9 cellular contexts compared by ENCODE assay signal in the genomic region with DNA sequence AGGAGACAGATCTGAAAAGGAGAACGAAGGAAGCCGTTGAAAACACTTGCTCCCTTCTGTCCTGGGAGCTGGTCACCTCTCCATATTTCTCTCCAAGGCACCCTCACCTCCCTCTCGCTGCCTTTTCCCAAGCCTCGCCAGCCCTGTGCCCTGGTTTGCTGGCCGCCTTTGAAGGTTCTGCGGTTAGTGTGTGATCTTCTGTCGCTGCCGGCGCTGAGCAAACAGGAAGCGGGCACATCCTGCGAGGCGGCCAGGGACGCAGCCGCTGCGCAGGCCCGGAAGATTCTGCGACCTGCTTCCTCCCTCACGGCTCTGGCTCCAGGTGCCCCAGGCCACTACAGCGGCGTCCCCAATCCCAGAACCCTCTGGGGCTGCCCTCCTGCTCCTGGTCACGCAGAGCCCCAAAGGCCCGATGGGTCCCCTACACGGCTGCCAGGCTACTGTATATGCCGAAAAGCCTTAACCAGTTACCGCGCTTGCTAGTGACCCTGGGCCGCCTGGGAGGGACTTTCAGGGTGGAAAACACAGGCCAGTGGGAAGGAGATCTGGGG. TPM values are rescaled to one million over a fixed set of nuclear protein-coding genes. Genes with fewer than 3 reads are reported as not detected.
DNase-seq lines count a peak whose midpoint lies in the region; ATAC-seq, FAIRE-seq and TF ChIP-seq lines count a peak whose summit lies in the region.
"Had no signal": no experiment of that assay in that cellular context is flagged by ENCODE, and none has a peak within 500 bp of the region (broad histone marks: within the 10 kb centered on the region; RNA-seq: fewer than 3 reads in every experiment).

No MANE protein-coding gene starts in this region.

- TF ChIP-seq CTCF in CD4-positive, alpha-beta T cell (IDR thresholded peaks at IDR 0.05) = no peak
- TF ChIP-seq CTCF in HepG2 (CRISPR knock-in tag; IDR thresholded peaks at IDR 0.05) (no peak), Caco-2 (IDR thresholded peaks at IDR 0.05; ENCODE audit: insufficient read depth in 1 of 2, low read depth in 1 of 2, low read length in 1 of 2, severe bottlenecking in 1 of 2, unreplicated experiment in 1 of 2) (no peak)

- WGBS in HepG2 (ENCODE audit: low lambda C conversion rate) = 54% methylated on average over 11 of the region's 27 CpGs

- no peak for TF ChIP-seq POLR2A in HepG2 (IDR thresholded peaks at IDR 0.05; ENCODE audit: insufficient read depth in 1 of 2, low read depth in 2 of 2, low read length in 2 of 2)

- H3K4me1 ChIP-seq in HepG2 (ENCODE audit: insufficient read depth, low read length) (peaks cover 50% of the 10 kb centered on the region), Caco-2 (peaks cover 6% of the 10 kb centered on the region; the same call in 1 of the 2 replicates)

- no peaks in the 10 kb centered on the region for H3K9me3 Mint-ChIP-seq in CD4-positive, alpha-beta T cell
- no peaks in the 10 kb centered on the region for H3K9me3 Mint-ChIP-seq in activated T-helper 2 cell treated with anti-CD3 and anti-CD28 coated beads, Interferon-gamma antibody, Interleukin-2, Interleukin-4, amounts not matched to agents 10 μg/mL and 5 μg/mL and 100 μg/mL, durations not matched to agents 14 hours and 24 hours and 36 hours
- H3K9me3 Mint-ChIP-seq in stimulated activated naive CD8-positive, alpha-beta T cell treated with anti-CD3 and anti-CD28 coated beads, Interleukin-15, amount 100 ng/mL, for 72 hours = no peaks in the 10 kb centered on the region
- H3K9me3 Mint-ChIP-seq in Caco-2 (ENCODE audit: unreplicated experiment) = no peaks in the 10 kb centered on the region

- no peaks in the 10 kb centered on the region for H3K27me3 Mint-ChIP-seq in CD4-positive, alpha-beta T cell
- no peaks in the 10 kb centered on the region for H3K27me3 Mint-ChIP-seq in activated T-helper 2 cell treated with anti-CD3 and anti-CD28 coated beads, Interferon-gamma antibody, Interleukin-2, Interleukin-4, amounts not matched to agents 10 μg/mL and 5 μg/mL and 100 μg/mL, durations not matched to agents 14 hours and 24 hours and 36 hours (ENCODE audit: low read depth)
- no peaks in the 10 kb centered on the region for H3K27me3 Mint-ChIP-seq in stimulated activated naive CD8-positive, alpha-beta T cell treated with anti-CD3 and anti-CD28 coated beads, Interleukin-15, amount 100 ng/mL, for 72 hours
- H3K27me3 Mint-ChIP-seq in Caco-2 (ENCODE audit: insufficient read depth, unreplicated experiment) = no peaks in the 10 kb centered on the region

- in situ Hi-C loops in HepG2 (cut with HindIII; ENCODE audit: extremely low pct_ligation_motif_present, low pct_unique_long_range_greater_than_20kb) = no loop called here

- peak overlapping the region; percentile 85 for H3K4me3 Mint-ChIP-seq in CD4-positive, alpha-beta T cell
- H3K4me3 Mint-ChIP-seq in activated T-helper 2 cell treated with anti-CD3 and anti-CD28 coated beads, Interferon-gamma antibody, Interleukin-2, Interleukin-4, amounts not matched to agents 10 μg/mL and 5 μg/mL and 100 μg/mL, durations not matched to agents 14 hours and 24 hours and 36 hours (ENCODE audit: low read depth) = peak overlapping the region; percentile 77
- H3K4me3 Mint-ChIP-seq in stimulated activated naive CD8-positive, alpha-beta T cell treated with anti-CD3 and anti-CD28 coated beads, Interleukin-15, amount 100 ng/mL, for 72 hours = peak overlapping the region; percentile 90 to 92
- H3K4me3 Mint-ChIP-seq in Caco-2 (ENCODE audit: unreplicated experiment) = no peak overlapping the region

- H3K27me3 ChIP-seq in CD4-positive, alpha-beta T cell (ENCODE audit: control insufficient read depth, insufficient read depth, low read length) = no peaks in the 10 kb centered on the region
- H3K27me3 ChIP-seq in HepG2 (ENCODE audit: control insufficient read depth in 1 of 2, insufficient read depth in 2 of 2, low read length in 2 of 2) (no peaks in the 10 kb centered on the region), Caco-2 (replicated peaks; ENCODE audit: control insufficient read depth, insufficient read depth, low read length) (no peaks in the 10 kb centered on the region)

- peaks cover 70% of the 10 kb centered on the region for H3K4me1 Mint-ChIP-seq in CD4-positive, alpha-beta T cell (ENCODE audit: low read depth)
- H3K4me1 Mint-ChIP-seq in activated T-helper 2 cell treated with anti-CD3 and anti-CD28 coated beads, Interferon-gamma antibody, Interleukin-2, Interleukin-4, amounts not matched to agents 10 μg/mL and 5 μg/mL and 100 μg/mL, durations not matched to agents 14 hours and 24 hours and 36 hours (ENCODE audit: low read depth) = peaks cover 49% of the 10 kb centered on the region
- H3K4me1 Mint-ChIP-seq in stimulated activated naive CD8-positive, alpha-beta T cell treated with anti-CD3 and anti-CD28 coated beads, Interleukin-15, amount 100 ng/mL, for 72 hours = peaks cover 64% of the 10 kb centered on the region
- no peaks in the 10 kb centered on the region for H3K4me1 Mint-ChIP-seq in Caco-2 (ENCODE audit: low read depth, unreplicated experiment)

- intact Hi-C loops in CD4-positive, alpha-beta T cell (cut with DNase I, micrococcal nuclease) = loop anchor here in 1 of 2 experiments (2.0 kb wide), 1 partner anchor 16 kb away; no protein-coding TSS in a partner anchor
- intact Hi-C loops in activated T-helper 2 cell treated with anti-CD3 and anti-CD28 coated beads, Interferon-gamma antibody, Interleukin-2, Interleukin-4, amounts not matched to agents 10 μg/mL and 5 μg/mL and 100 μg/mL, durations not matched to agents 14 hours and 24 hours and 36 hours (cut with micrococcal nuclease) = loop anchor here (1.0 to 5.0 kb wide), 2 partner anchors 8 to 130 kb away; a partner anchor contains a TSS
- intact Hi-C loops in HepG2 (cut with micrococcal nuclease; ENCODE audit: unreplicated experiment) = no loop called here
- intact Hi-C loops in Caco-2 (cut with micrococcal nuclease; ENCODE audit: unreplicated experiment) = no loop called here

- BruUV-seq in HepG2 (replicated peaks; lab: Mats Ljungman, UMichigan) = no TSS peak
- no TSS peak for BruUV-seq in Caco-2 (replicated peaks; lab: Mats Ljungman, UMichigan)

- FAIRE-seq in HepG2 (lab: Jason Lieb, UNC) = no peak

- no peaks in the 10 kb centered on the region for H4K20me1 ChIP-seq in HepG2 (ENCODE audit: insufficient read depth, low read length)

- ATAC-seq in CD4-positive, alpha-beta T cell (ENCODE audit: poor library complexity) = peak; percentile 24
- peak; percentile 24 for ATAC-seq in GM21619 (IDR thresholded peaks at IDR 0.05; ENCODE audit: unreplicated experiment)
- ATAC-seq in HepG2 = peak; percentile 37
- ATAC-seq in stimulated activated naive CD8-positive, alpha-beta T cell treated with anti-CD3 and anti-CD28 coated beads, Interleukin-15, amount 100 ng/mL, for 72 hours = peak; percentile 27
- ATAC-seq in HG03175 (IDR thresholded peaks at IDR 0.05; ENCODE audit: unreplicated experiment) = no peak

- TF ChIP-seq EP300 in HepG2 (IDR thresholded peaks at IDR 0.05; ENCODE audit: low read depth in 2 of 2, low read length in 2 of 2) (no peak), HepG2 (CRISPR knock-in tag; IDR thresholded peaks at IDR 0.05; ENCODE audit: borderline replicate concordance) (peak; percentile 51; the same call in 1 of the 2 replicates)

- no peaks in the 10 kb centered on the region for H3K79me2 ChIP-seq in HepG2 (ENCODE audit: insufficient read depth, low read length)

- no peak for TF ChIP-seq RAD21 in HepG2 (CRISPR knock-in tag; IDR thresholded peaks at IDR 0.05)

- no peaks in the 10 kb centered on the region for H3K36me3 ChIP-seq in HepG2 (replicated peaks in 1 of 2; ENCODE audit: control insufficient read depth in 1 of 2, insufficient read depth in 2 of 2, low read length in 2 of 2)
- H3K36me3 ChIP-seq in Caco-2 (ENCODE audit: control insufficient read depth, insufficient read depth, low read length) = no peaks in the 10 kb centered on the region

- no peaks in the 10 kb centered on the region for H3K9me3 ChIP-seq in CD4-positive, alpha-beta T cell (ENCODE audit: control insufficient read depth, low read length)
- H3K9me3 ChIP-seq in HepG2 (ENCODE audit: low read length) = no peaks in the 10 kb centered on the region
- H3K9me3 ChIP-seq in Caco-2 = no peaks in the 10 kb centered on the region

- no peak overlapping the region for H2AFZ ChIP-seq in HepG2 (ENCODE audit: low read length)

- H3K4me2 ChIP-seq in HepG2 (ENCODE audit: low read depth, low read length) = 0 out of 2 replicates have a peak overlapping the region, but pooled peaks have one; percentile 1

- peak; percentile 53 to 73 (median 68) for DNase-seq in CD4-positive, alpha-beta T cell
- DNase-seq in NOMO-1 treated with dmso at 0.1 percent for 144 hours (lab: John Stamatoyannopoulos, UW; ENCODE audit: unreplicated experiment) = peak; percentile 79
- peak; percentile 64 for DNase-seq in activated T-helper 2 cell treated with anti-CD3 and anti-CD28 coated beads, Interferon-gamma antibody, Interleukin-2, Interleukin-4, amounts not matched to agents 10 μg/mL and 5 μg/mL and 100 μg/mL, durations not matched to agents 14 hours and 24 hours and 36 hours (ENCODE audit: low spot score)
- peak; percentile 19 for DNase-seq in HepG2 (ENCODE audit: low spot score)
- DNase-seq in stimulated activated naive CD8-positive, alpha-beta T cell treated with anti-CD3 and anti-CD28 coated beads, Interleukin-15, amount 100 ng/mL, for 72 hours = peak; percentile 56 to 74
- DNase-seq in Caco-2 = no peak

- H3K9ac ChIP-seq in HepG2 (ENCODE audit: insufficient read depth, low read depth, low read length) = no peak overlapping the region

- POLR2A ChIA-PET in CD4-positive, alpha-beta T cell (lab: Charles Lee) = interaction anchor here (1.1 to 7.0 kb wide), 10 partner anchors 8 to 394 kb away, joined by 3 to 162 read pairs (median 5); a partner anchor contains a TSS
- POLR2A ChIA-PET in HepG2 (lab: Yijun Ruan, JAX) = no interaction called here
- POLR2A ChIA-PET in Caco-2 (lab: Charles Lee) = no interaction called here

- H3K4me3 ChIP-seq in HepG2 (replicated peaks in 1 of 3; ENCODE audit: insufficient read depth in 1 of 3, low read depth in 2 of 3, low read length in 3 of 3) (no peak overlapping the region), Caco-2 (ENCODE audit: low read depth, low read length) (no peak overlapping the region)

- H3K36me3 Mint-ChIP-seq in CD4-positive, alpha-beta T cell (ENCODE audit: low read depth) = peaks cover 39% of the 10 kb centered on the region
- H3K36me3 Mint-ChIP-seq in activated T-helper 2 cell treated with anti-CD3 and anti-CD28 coated beads, Interferon-gamma antibody, Interleukin-2, Interleukin-4, amounts not matched to agents 10 μg/mL and 5 μg/mL and 100 μg/mL, durations not matched to agents 14 hours and 24 hours and 36 hours (ENCODE audit: low read depth) = peaks cover 17% of the 10 kb centered on the region
- no peaks in the 10 kb centered on the region for H3K36me3 Mint-ChIP-seq in Caco-2 (ENCODE audit: insufficient read depth, unreplicated experiment)

- H3K27ac Mint-ChIP-seq in CD4-positive, alpha-beta T cell = peak overlapping the region; percentile 99
- H3K27ac Mint-ChIP-seq in activated T-helper 2 cell treated with anti-CD3 and anti-CD28 coated beads, Interferon-gamma antibody, Interleukin-2, Interleukin-4, amounts not matched to agents 10 μg/mL and 5 μg/mL and 100 μg/mL, durations not matched to agents 14 hours and 24 hours and 36 hours = peak overlapping the region; percentile 93
- H3K27ac Mint-ChIP-seq in stimulated activated naive CD8-positive, alpha-beta T cell treated with anti-CD3 and anti-CD28 coated beads, Interleukin-15, amount 100 ng/mL, for 72 hours = peak overlapping the region; percentile 96 to 98
- H3K27ac Mint-ChIP-seq in Caco-2 (ENCODE audit: unreplicated experiment) = no peak overlapping the region

- CTCF ChIA-PET in CD4-positive, alpha-beta T cell (lab: Charles Lee) = interaction anchor here (0.8 to 1.5 kb wide), 3 partner anchors 13 to 18 kb away, joined by 3 to 6 read pairs (median 3); no protein-coding TSS in a partner anchor
- CTCF ChIA-PET in HepG2 (lab: Yijun Ruan, JAX; ENCODE audit: low intra/inter-chr PET ratio, low total read pairs) = no interaction called here
- CTCF ChIA-PET in Caco-2 (lab: Charles Lee) = no interaction called here

- H3K27ac ChIP-seq in CD4-positive, alpha-beta T cell (ENCODE audit: low read depth, low read length) = peak overlapping the region; percentile 92
- H3K27ac ChIP-seq in HepG2 (ENCODE audit: extremely low read length, insufficient read depth, low read length) = peak overlapping the region; percentile 51

RNA-seq across cellular contexts. Expression of a gene that starts 2.5 kb away (rescaled TPM):
- total RNA-seq in CD4-positive, alpha-beta T cell = 10 to 100 TPM; 69.0 to 70.8 TPM
- total RNA-seq in activated T-helper 2 cell treated with anti-CD3 and anti-CD28 coated beads, Interferon-gamma antibody, Interleukin-2, Interleukin-4, amounts not matched to agents 10 μg/mL and 5 μg/mL and 100 μg/mL, durations not matched to agents 14 hours and 24 hours and 36 hours = 89.8 and 102 TPM in 2 replicates
- not detected in 2 replicates for total RNA-seq in HepG2 (2016; rRNA removed; fragmentation: Illumina TruSeq; extraction: Trizol)
- total RNA-seq in HepG2 (2016; cell fraction: cytosol; rRNA removed; fragmentation: Illumina TruSeq; extraction: Trizol; ENCODE audit: low read depth) = not detected in 2 replicates
- not detected in 2 replicates for total RNA-seq in HepG2 (2016; cell fraction: insoluble cytoplasmic fraction; rRNA removed; fragmentation: Illumina TruSeq; extraction: Trizol)
- total RNA-seq in HepG2 (2016; cell fraction: membrane; rRNA removed; fragmentation: Illumina TruSeq; extraction: Trizol) = not detected in 2 replicates
- not detected in 2 replicates for total RNA-seq in HepG2 (2016; cell fraction: nucleus; rRNA removed; fragmentation: Illumina TruSeq; extraction: Trizol)
- polyA plus RNA-seq in HepG2 (2011; rRNA removed) = 0.08 and 0.09 TPM in 2 replicates
- polyA plus RNA-seq in HepG2 (2011; cell fraction: cytosol; rRNA removed) = 0.11 and 0.12 TPM in 2 replicates
- polyA plus RNA-seq in HepG2 (2011; cell fraction: nucleus; rRNA removed) = 0.03 and 0.10 TPM in 2 replicates
- polyA plus RNA-seq in HepG2 (2012) = 0.11 TPM in 1 of 2 replicates, not detected in the other
- not detected in 2 replicates for polyA plus RNA-seq in HepG2 (2016; cell fraction: cytosol; fragmentation: Illumina TruSeq; extraction: Trizol; ENCODE audit: low read depth)
- not detected in 2 replicates for polyA plus RNA-seq in HepG2 (2016; cell fraction: insoluble cytoplasmic fraction; fragmentation: Illumina TruSeq; extraction: Trizol; ENCODE audit: low read depth)
- polyA plus RNA-seq in HepG2 (2016; cell fraction: membrane; fragmentation: Illumina TruSeq; extraction: Trizol; ENCODE audit: low read depth) = not detected in 2 replicates
- not detected in 2 replicates for polyA plus RNA-seq in HepG2 (2016; cell fraction: nucleus; fragmentation: Illumina TruSeq; extraction: Trizol; ENCODE audit: insufficient read depth, low read depth)
- 0.07 TPM in 1 of 2 replicates, not detected in the other for polyA minus RNA-seq in HepG2 (2011; rRNA and poly(A)+ RNA removed; ENCODE audit: low replicate concordance)
- not detected in 2 replicates for polyA minus RNA-seq in HepG2 (2011; cell fraction: cytosol; rRNA and poly(A)+ RNA removed)
- polyA minus RNA-seq in HepG2 (2011; cell fraction: nucleus; rRNA and poly(A)+ RNA removed) = not detected in 2 replicates
- not detected in 2 replicates for total RNA-seq in Caco-2 (2022)
- total RNA-seq: Daoy had no signal

RNA-seq across cellular contexts. Expression of a gene that starts 38.5 kb away (rescaled TPM):
- total RNA-seq in CD4-positive, alpha-beta T cell = under 1 TPM; 0.16 to 0.17 TPM
- total RNA-seq in activated T-helper 2 cell treated with anti-CD3 and anti-CD28 coated beads, Interferon-gamma antibody, Interleukin-2, Interleukin-4, amounts not matched to agents 10 μg/mL and 5 μg/mL and 100 μg/mL, durations not matched to agents 14 hours and 24 hours and 36 hours = 0.11 and 0.16 TPM in 2 replicates
- 0.49 and 1.1 TPM in 2 replicates for total RNA-seq in HepG2 (2016; rRNA removed; fragmentation: Illumina TruSeq; extraction: Trizol)
- not detected in 2 replicates for total RNA-seq in HepG2 (2016; cell fraction: cytosol; rRNA removed; fragmentation: Illumina TruSeq; extraction: Trizol; ENCODE audit: low read depth)
- total RNA-seq in HepG2 (2016; cell fraction: insoluble cytoplasmic fraction; rRNA removed; fragmentation: Illumina TruSeq; extraction: Trizol) = 0.34 and 1.1 TPM in 2 replicates
- 0.15 and 0.17 TPM in 2 replicates for total RNA-seq in HepG2 (2016; cell fraction: membrane; rRNA removed; fragmentation: Illumina TruSeq; extraction: Trizol)
- total RNA-seq in HepG2 (2016; cell fraction: nucleus; rRNA removed; fragmentation: Illumina TruSeq; extraction: Trizol) = 0.68 and 1.3 TPM in 2 replicates
- 1.8 and 3.8 TPM in 2 replicates for polyA plus RNA-seq in HepG2 (2011; rRNA removed)
- 1.5 and 1.7 TPM in 2 replicates for polyA plus RNA-seq in HepG2 (2011; cell fraction: cytosol; rRNA removed)
- polyA plus RNA-seq in HepG2 (2011; cell fraction: nucleus; rRNA removed) = 3.5 and 4.1 TPM in 2 replicates
- 3.9 and 5.5 TPM in 2 replicates for polyA plus RNA-seq in HepG2 (2012)
- polyA plus RNA-seq in HepG2 (2016; cell fraction: cytosol; fragmentation: Illumina TruSeq; extraction: Trizol; ENCODE audit: low read depth) = 0.06 and 0.21 TPM in 2 replicates
- 0.59 and 0.69 TPM in 2 replicates for polyA plus RNA-seq in HepG2 (2016; cell fraction: insoluble cytoplasmic fraction; fragmentation: Illumina TruSeq; extraction: Trizol; ENCODE audit: low read depth)
- 0.15 and 0.25 TPM in 2 replicates for polyA plus RNA-seq in HepG2 (2016; cell fraction: membrane; fragmentation: Illumina TruSeq; extraction: Trizol; ENCODE audit: low read depth)
- 2.0 and 2.7 TPM in 2 replicates for polyA plus RNA-seq in HepG2 (2016; cell fraction: nucleus; fragmentation: Illumina TruSeq; extraction: Trizol; ENCODE audit: insufficient read depth, low read depth)
- 2.4 TPM in 1 of 2 replicates, not detected in the other for polyA minus RNA-seq in HepG2 (2011; rRNA and poly(A)+ RNA removed; ENCODE audit: low replicate concordance)
- polyA minus RNA-seq in HepG2 (2011; cell fraction: cytosol; rRNA and poly(A)+ RNA removed) = 0.53 and 1.3 TPM in 2 replicates
- polyA minus RNA-seq in HepG2 (2011; cell fraction: nucleus; rRNA and poly(A)+ RNA removed) = 2.1 and 2.9 TPM in 2 replicates
- 0.32 TPM in 2 replicates for total RNA-seq in Caco-2 (2022)
- total RNA-seq: Daoy had no signal

Comparison
In these comparisons a context has a peak if more than half of its experiments do, and no peak if none do; other contexts are left out.
1. DNase-seq: peak in CD4-positive, alpha-beta T cell (10 of 10), NOMO-1 treated with dmso at 0.1 percent for 144 hours (single experiment), activated T-helper 2 cell treated with anti-CD3 and anti-CD28 coated beads, Interferon-gamma antibody, Interleukin-2, Interleukin-4, amounts not matched to agents 10 μg/mL and 5 μg/mL and 100 μg/mL, durations not matched to agents 14 hours and 24 hours and 36 hours (single experiment), HepG2 (single experiment) and stimulated activated naive CD8-positive, alpha-beta T cell treated with anti-CD3 and anti-CD28 coated beads, Interleukin-15, amount 100 ng/mL, for 72 hours (2 of 2); none in Caco-2 (0 of 2).
2. RNA of a gene that starts 2.5 kb away (total RNA-seq): 89.8 to 102 TPM in activated T-helper 2 cell treated with anti-CD3 and anti-CD28 coated beads, Interferon-gamma antibody, Interleukin-2, Interleukin-4, amounts not matched to agents 10 μg/mL and 5 μg/mL and 100 μg/mL, durations not matched to agents 14 hours and 24 hours and 36 hours and 69.0 to 70.8 TPM in CD4-positive, alpha-beta T cell; not detected in HepG2 and not detected in Caco-2; every median in the first group is over 10 times any median in the second.